ENCODE assay signal across 22 cellular contexts in genomic region chr20:50810842-50811241, GRCh38. TPM values are rescaled to one million over a fixed set of nuclear protein-coding genes. Genes with fewer than 3 reads are reported as not detected.
DNase-seq lines count a peak whose midpoint lies in the region; ATAC-seq and TF ChIP-seq lines count a peak whose summit lies in the region.
"Had no signal": no experiment of that assay in that cellular context is flagged by ENCODE, and none has a peak within 500 bp of the region (broad histone marks: within the 10 kb centered on the region; RNA-seq: fewer than 3 reads in every experiment).

No MANE protein-coding gene starts in this region.

- no peak overlapping the region for H3K27ac ChIP-seq in suprapubic skin
- H3K27ac ChIP-seq: dorsolateral prefrontal cortex, left ventricle myocardium inferior, upper lobe of right lung had no signal

- H3K4me1 Mint-ChIP-seq in IgD-negative memory B cell (peaks cover 59 to 71% (median 66%) of the 10 kb centered on the region in 3 donors), memory B cell (peaks cover 53% of the 10 kb centered on the region)

- H3K9me3 Mint-ChIP-seq in IgD-negative memory B cell (peaks cover 0 to 8% (median 4%) of the 10 kb centered on the region in 3 donors), memory B cell (peaks cover 6% of the 10 kb centered on the region)
- H3K9me3 Mint-ChIP-seq: activated CD4-positive, alpha-beta T cell treated with anti-CD3 and anti-CD28 coated beads, Interleukin-2, amount 10 ng/mL, durations not matched to agents 7 days and 5 days; immature natural killer cell had no signal

- peak overlapping the region in 3 of 4 donors; percentile 57 to 83 (median 77) for H3K4me3 Mint-ChIP-seq in IgD-negative memory B cell
- peak overlapping the region; percentile 58 for H3K4me3 Mint-ChIP-seq in memory B cell
- H3K4me3 Mint-ChIP-seq: activated CD4-positive, alpha-beta T cell treated with anti-CD3 and anti-CD28 coated beads, Interleukin-2, amount 10 ng/mL, durations not matched to agents 7 days and 5 days; immature natural killer cell had no signal

- POLR2A ChIA-PET in GM10248 (lab: Yijun Ruan, JAX) = interaction anchor here (0.6 kb wide), 1 partner anchor 97 kb away, joined by 3 read pairs; no protein-coding TSS in a partner anchor

- no peaks in the 10 kb centered on the region for H3K27me3 ChIP-seq in suprapubic skin
- H3K27me3 ChIP-seq: dorsolateral prefrontal cortex, MG63, upper lobe of right lung had no signal

- 91% methylated on average over 4 of the region's 4 CpGs for WGBS in suprapubic skin

- CTCF ChIA-PET in GM10248 (lab: Yijun Ruan, JAX) = interaction anchor here (0.7 to 2.1 kb wide), 5 partner anchors 8 to 20 kb away, joined by 3 to 17 read pairs (median 5); partner anchors contain the start of gene BCAS4

- TF ChIP-seq POLR2A in suprapubic skin (IDR thresholded peaks at IDR 0.05) = no peak

- no peaks in the 10 kb centered on the region for H3K27me3 Mint-ChIP-seq in IgD-negative memory B cell
- H3K27me3 Mint-ChIP-seq in memory B cell = no peaks in the 10 kb centered on the region
- H3K27me3 Mint-ChIP-seq: activated CD4-positive, alpha-beta T cell treated with anti-CD3 and anti-CD28 coated beads, Interleukin-2, amount 10 ng/mL, durations not matched to agents 7 days and 5 days had no signal

- peaks cover 5% of the 10 kb centered on the region for H3K36me3 Mint-ChIP-seq in IgD-negative memory B cell
- H3K36me3 Mint-ChIP-seq in memory B cell = peaks cover 22% of the 10 kb centered on the region

- ATAC-seq in GM18909 (IDR thresholded peaks at IDR 0.05; ENCODE audit: poor library complexity, unreplicated experiment) (peak; percentile 35), memory B cell (ENCODE audit: low read depth) (peak; percentile 44), HG03460 (IDR thresholded peaks at IDR 0.05; ENCODE audit: unreplicated experiment) (no peak)
- ATAC-seq: upper lobe of right lung had no signal

- TF ChIP-seq CTCF in GM10248 (IDR thresholded peaks at IDR 0.05; ENCODE audit: control extremely low read depth, extremely low read depth, low read depth, missing control alignments) = no peak
- TF ChIP-seq CTCF in suprapubic skin (IDR thresholded peaks at IDR 0.05) = no peak

- H3K36me3 ChIP-seq in suprapubic skin = no peaks in the 10 kb centered on the region
- H3K36me3 ChIP-seq: left ventricle myocardium inferior, MG63, upper lobe of right lung had no signal

- H3K4me1 ChIP-seq in suprapubic skin = no peaks in the 10 kb centered on the region
- H3K4me1 ChIP-seq: left ventricle myocardium inferior, upper lobe of right lung had no signal

- TF ChIP-seq EP300 in suprapubic skin (IDR thresholded peaks at IDR 0.05) = no peak

- DNase-seq in GM10248 (ENCODE audit: extremely low spot score) = peak; percentile 57
- no peak for DNase-seq in memory B cell (ENCODE audit: low spot score in 2 of 2)
- DNase-seq in suprapubic skin (ENCODE audit: low spot score in 2 of 2) = no peak
- no peak for DNase-seq in Ammon's horn (ENCODE audit: low spot score)
- DNase-seq: activated CD4-positive, alpha-beta T cell treated with anti-CD3 and anti-CD28 coated beads, Interleukin-2, amount 10 ng/mL, durations not matched to agents 7 days and 5 days; aorta; Caco-2; central memory CD4-positive, alpha-beta T cell; dorsolateral prefrontal cortex; H7; immature natural killer cell; left ventricle myocardium inferior; MG63; NCI-H146; NCI-H2171; NCI-H526; SIG-M5; stimulated activated CD4-positive, alpha-beta T cell treated with anti-CD3 and anti-CD28 coated beads, Interleukin-2, amount 100 ng/mL, for 24 hours; upper lobe of right lung had no signal

- no peak overlapping the region for H3K4me3 ChIP-seq in suprapubic skin
- H3K4me3 ChIP-seq: dorsolateral prefrontal cortex, left ventricle myocardium inferior, MG63, upper lobe of right lung had no signal

- peak overlapping the region; percentile 94 to 95 (median 95) for H3K27ac Mint-ChIP-seq in IgD-negative memory B cell
- H3K27ac Mint-ChIP-seq in memory B cell = peak overlapping the region; percentile 89
- H3K27ac Mint-ChIP-seq: activated CD4-positive, alpha-beta T cell treated with anti-CD3 and anti-CD28 coated beads, Interleukin-2, amount 10 ng/mL, durations not matched to agents 7 days and 5 days; immature natural killer cell had no signal

- H3K9me3 ChIP-seq in suprapubic skin = no peaks in the 10 kb centered on the region
- H3K9me3 ChIP-seq: left ventricle myocardium inferior, MG63, upper lobe of right lung had no signal

RNA-seq across cellular contexts. Expression of gene BCAS4, which starts 16.0 kb away (rescaled TPM):
- polyA plus RNA-seq in IgD-negative memory B cell = 118 TPM
- total RNA-seq in suprapubic skin = 1 to 10 TPM in 3 of 4 donors, under 1 TPM in 1; 0.91 to 2.6 (median 1.2) TPM
